In the genomic region with DNA sequence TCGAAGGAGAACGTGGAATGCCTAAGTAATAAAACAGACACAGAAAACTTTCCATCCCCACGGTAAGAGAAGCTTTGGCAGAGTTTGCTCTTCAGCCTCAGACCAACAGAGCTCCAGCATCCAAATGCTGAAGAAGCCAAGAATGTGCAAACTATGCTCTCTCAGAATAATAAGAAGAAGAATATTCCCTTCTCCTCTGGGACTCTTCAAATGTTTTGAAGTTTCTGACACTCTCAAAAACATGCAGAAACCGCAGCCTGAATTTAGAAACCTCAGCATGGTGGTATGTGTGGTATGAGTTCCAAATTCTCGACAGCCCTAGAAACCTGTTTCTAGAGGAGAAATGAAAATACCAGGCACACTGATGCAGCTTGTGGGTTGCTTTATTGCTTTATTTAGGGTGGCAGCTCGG, we compare ENCODE assay signal across 10 cellular contexts.
A peak's percentile ranks its signal among the peaks of the same experiment; 100 is the strongest.
DNase-seq lines count a peak whose midpoint lies in the region; ATAC-seq and TF ChIP-seq lines count a peak whose summit lies in the region.
"Had no signal": no experiment of that assay in that cellular context is flagged by ENCODE, and none has a peak within 500 bp of the region (broad histone marks: within the 10 kb centered on the region; RNA-seq: fewer than 3 reads in every experiment).

No MANE protein-coding gene starts in this region.

- peak overlapping the region; percentile 71 to 83 (median 80) for H3K27ac ChIP-seq in gastroesophageal sphincter
- peak overlapping the region; percentile 14 for H3K27ac ChIP-seq in smooth muscle cell (ENCODE audit: low read depth)

- H4K20me1 ChIP-seq in smooth muscle cell (ENCODE audit: low read depth), result no peaks in the 10 kb centered on the region

- no peak overlapping the region for H3K9ac ChIP-seq in smooth muscle cell (ENCODE audit: low read depth)

- H3K4me3 ChIP-seq in WI38 (ENCODE audit: low read depth, low read length) (peak overlapping the region; percentile 8; the same call in 1 of the 2 replicates), gastroesophageal sphincter (no peak overlapping the region), smooth muscle cell (no peak overlapping the region)

- H3K27me3 ChIP-seq in gastroesophageal sphincter (no peaks in the 10 kb centered on the region), smooth muscle cell (ENCODE audit: low read depth) (no peaks in the 10 kb centered on the region)

- H3K36me3 ChIP-seq in gastroesophageal sphincter (no peaks in the 10 kb centered on the region), smooth muscle cell (ENCODE audit: low read depth) (no peaks in the 10 kb centered on the region)

- 12 to 16% methylated on average over 5 of the region's 6 CpGs for WGBS in gastroesophageal sphincter (ENCODE audit: low coverage in 1 of 2), 2 donors
- 13% methylated on average over 6 of the region's 6 CpGs for WGBS in smooth muscle cell (ENCODE audit: low lambda C conversion rate)

- peaks cover 0 to 59% (median 0%) of the 10 kb centered on the region in 3 donors for H3K4me1 ChIP-seq in gastroesophageal sphincter
- no peaks in the 10 kb centered on the region for H3K4me1 ChIP-seq in smooth muscle cell (ENCODE audit: low read depth)

- no peaks in the 10 kb centered on the region for H3F3A ChIP-seq in smooth muscle cell (ENCODE audit: low read depth)

- no peaks in the 10 kb centered on the region for H3K9me3 ChIP-seq in gastroesophageal sphincter
- H3K9me3 ChIP-seq in smooth muscle cell (replicated peaks; ENCODE audit: low read depth), result no peaks in the 10 kb centered on the region

- H2AFZ ChIP-seq in smooth muscle cell (ENCODE audit: low read depth), result no peak overlapping the region

- H3K79me2 ChIP-seq in smooth muscle cell (ENCODE audit: low read depth), result no peaks in the 10 kb centered on the region

- no peak for TF ChIP-seq CTCF in WI38 (IDR thresholded peaks at IDR 0.05; ENCODE audit: low read depth, low read length)
- no peak for TF ChIP-seq CTCF in gastroesophageal sphincter (IDR thresholded peaks at IDR 0.05)
- TF ChIP-seq CTCF in smooth muscle cell (IDR thresholded peaks at IDR 0.05; ENCODE audit: borderline replicate concordance, insufficient read depth, poor library complexity, severe bottlenecking), result no peak

- TF ChIP-seq EP300 in gastroesophageal sphincter (IDR thresholded peaks at IDR 0.05), result no peak

- no peak for TF ChIP-seq POLR2A in gastroesophageal sphincter (IDR thresholded peaks at IDR 0.05)

- H3K4me2 ChIP-seq in smooth muscle cell, result peak overlapping the region; percentile 17

- peak; percentile 74 for ATAC-seq in gastroesophageal sphincter
- no peak for ATAC-seq in GM18498 (IDR thresholded peaks at IDR 0.05; ENCODE audit: unreplicated experiment)
- ATAC-seq in GM19324 (IDR thresholded peaks at IDR 0.05; ENCODE audit: low FRiP score, unreplicated experiment), result no peak
- ATAC-seq in HG02678 (IDR thresholded peaks at IDR 0.05; ENCODE audit: unreplicated experiment), result no peak

- DNase-seq in GM03348 (ENCODE audit: low spot score) (peak; percentile 88), smooth muscle cell (lab: John Stamatoyannopoulos, UW; ENCODE audit: unreplicated experiment) (no peak)
- DNase-seq in stimulated activated CD4-positive, alpha-beta T cell treated with anti-CD3 and anti-CD28 coated beads, Interleukin-12 subunit alpha, Interleukin-12 subunit beta, amount 100 ng/mL, for 4 hours, result no peak
- DNase-seq: activated T-cell treated with anti-CD3 and anti-CD28 coated beads, Interleukin-2, amount 50 U/mL, for 1 hour; kidney glomerular epithelial cell had no signal
